Comparison of ENCODE assay signal across 28 cellular contexts in the genomic region with DNA sequence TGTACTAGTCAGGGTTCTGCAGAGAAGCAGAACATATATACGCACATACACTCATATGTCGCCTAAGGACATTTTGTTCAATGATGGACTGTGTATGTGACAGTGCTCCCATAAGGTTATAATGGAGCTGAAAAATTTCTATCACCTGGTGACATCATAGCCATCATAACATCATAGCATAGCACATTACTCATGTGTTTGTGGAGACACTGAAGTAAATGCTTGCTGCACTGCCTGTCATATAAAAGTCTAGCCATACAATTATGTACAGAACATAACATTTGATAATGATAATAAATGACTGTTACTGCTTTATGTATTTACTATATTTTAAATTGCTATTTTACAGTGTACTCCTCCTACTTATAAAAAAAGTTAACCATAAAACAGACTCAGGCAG.
"Had no signal": no experiment of that assay in that cellular context is flagged by ENCODE, and none has a peak within 500 bp of the region (broad histone marks: within the 10 kb centered on the region; RNA-seq: fewer than 3 reads in every experiment).

No MANE protein-coding gene starts in this region.

- FAIRE-seq: bronchial epithelial cell, TTC549 had no signal

- DNase-seq: activated B cell treated with CpG ODN at 0.5 μM for 24 hours; activated CD4-positive, alpha-beta memory T cell treated with anti-CD3 and anti-CD28 coated beads for 36 hours; activated CD4-positive, alpha-beta T cell treated with anti-CD3 and anti-CD28 coated beads for 4 hours; activated CD4-positive, alpha-beta T cell treated with anti-CD3 and anti-CD28 coated beads, Interleukin-2, amount 10 ng/mL, durations not matched to agents 24 days and 14 days; activated CD4-positive, alpha-beta T cell treated with anti-CD3 and anti-CD28 coated beads, Interleukin-2, amount 50 U/mL, for 1 hour; activated CD4-positive, alpha-beta T cell treated with anti-CD3 and anti-CD28 coated beads, Interleukin-2, amount 50 U/mL, for 4 hours; activated CD4-positive, CD25-positive, alpha-beta regulatory T cell treated with anti-CD3 and anti-CD28 coated beads, Interleukin-2, amount 50 U/mL, for 72 hours; activated CD8-positive, alpha-beta memory T cell treated with anti-CD3 and anti-CD28 coated beads, Interleukin-2, amount 50 U/mL, for 4 hours; activated CD8-positive, alpha-beta T cell treated with anti-CD3 and anti-CD28 coated beads for 36 hours; activated effector memory CD4-positive, alpha-beta T cell treated with anti-CD3 and anti-CD28 coated beads, Interleukin-2, amount 50 U/mL, for 16 hours; activated naive CD4-positive, alpha-beta T cell treated with anti-CD3 and anti-CD28 coated beads, Interleukin-2, amount 10 ng/mL, durations not matched to agents 7 days and 5 days; activated naive CD4-positive, alpha-beta T cell treated with Interleukin-2 at 50 U/mL for 16 hours; activated naive CD8-positive, alpha-beta T cell treated with anti-CD3 and anti-CD28 coated beads, Interleukin-2, amount 10 ng/mL, durations not matched to agents 7 days and 5 days; activated naive CD8-positive, alpha-beta T cell treated with anti-CD3 and anti-CD28 coated beads, Interleukin-2, amount 50 U/mL, for 24 hours; activated T-cell treated with anti-CD3 and anti-CD28 coated beads for 4 hours; activated T-cell treated with anti-CD3 and anti-CD28 coated beads, Interleukin-2, amount 50 U/mL, for 1 hour; activated T-cell treated with anti-CD3 and anti-CD28 coated beads, Interleukin-2, amount 50 U/mL, for 4 hours; activated T-cell treated with anti-CD3 and anti-CD28 coated beads, Interleukin-2, amount 50 U/mL, for 72 hours; amygdala; anterior cingulate cortex; caudate nucleus; cerebellar nuclear complex; T-helper 1 cell; T-helper 2 cell; T-helper 9 cell had no signal

- ATAC-seq: activated CD8-positive, alpha-beta T cell treated with anti-CD3 and anti-CD28 coated beads for 36 hours; activated naive CD8-positive, alpha-beta T cell treated with anti-CD3 and anti-CD28 coated beads, Interleukin-2, amount 50 U/mL, for 24 hours; activated T-cell treated with anti-CD3 and anti-CD28 coated beads, Interleukin-2, amount 50 U/mL, for 4 hours; activated T-cell treated with anti-CD3 and anti-CD28 coated beads, Interleukin-2, amount 50 U/mL, for 72 hours; activated T-helper 17 cell treated with anti-CD3 and anti-CD28 coated beads, Interleukin-2, amount 50 U/mL, for 72 hours had no signal
